Comparison of ENCODE assay signal across 9 cellular contexts in genomic region chr2:98507940-98508689, GRCh38.
A peak's percentile ranks its signal among the peaks of the same experiment; 100 is the strongest.
DNase-seq lines count a peak whose midpoint lies in the region; FAIRE-seq and TF ChIP-seq lines count a peak whose summit lies in the region.
"Had no signal": no experiment of that assay in that cellular context is flagged by ENCODE, and none has a peak within 500 bp of the region (broad histone marks: within the 10 kb centered on the region; RNA-seq: fewer than 3 reads in every experiment).

No MANE protein-coding gene starts in this region.

- TF ChIP-seq CTCF in Peyer's patch (IDR thresholded peaks at IDR 0.05) (no peak), esophagus muscularis mucosa (IDR thresholded peaks at IDR 0.05) (no peak), osteoblast (IDR thresholded peaks at IDR 0.05; ENCODE audit: extremely low read depth, low read depth, low read length) (no peak)

- FAIRE-seq in GM12891 (lab: Jason Lieb, UNC), result peak; percentile 84

- intact Hi-C loops in esophagus muscularis mucosa (cut with DNase I), result loop anchor here (5.0 kb wide), 1 partner anchor 56 kb away; no protein-coding TSS in a partner anchor

- peak overlapping the region; percentile 0 for H2AFZ ChIP-seq in osteoblast (ENCODE audit: low read length)

- H3K27ac ChIP-seq in Peyer's patch (peak overlapping the region; percentile 9 to 63 (median 50)), esophagus muscularis mucosa (replicated peaks in 1 of 4) (peak overlapping the region; percentile 71 to 85 (median 74)), osteoblast (ENCODE audit: low read depth, low read length) (peak overlapping the region; percentile 75)

- H3K36me3 ChIP-seq in Peyer's patch (no peaks in the 10 kb centered on the region), esophagus muscularis mucosa (no peaks in the 10 kb centered on the region), osteoblast (ENCODE audit: insufficient read depth, low read length) (no peaks in the 10 kb centered on the region)

- DNase-seq in GM12891 (ENCODE audit: insufficient read length, low spot score), result no peak
- DNase-seq in Peyer's patch, result peak in 2 of 3 donors; percentile 20 to 61
- no peak for DNase-seq in esophagus muscularis mucosa (ENCODE audit: extremely low spot score)
- DNase-seq in osteoblast (ENCODE audit: insufficient read length, low spot score, missing footprints), result no peak
- no peak for DNase-seq in activated gamma-delta T cell treated with Interleukin-2 at 50 U/mL for 16 hours
- DNase-seq in stimulated activated CD4-positive, alpha-beta T cell treated with anti-CD3 and anti-CD28 coated beads, Interleukin-4, amount 100 ng/mL, for 1 hour, result no peak
- DNase-seq in NCI-H2029 treated with DMSO at 0.1 percent for 48 hours (lab: John Stamatoyannopoulos, UW), result no peak
- DNase-seq in GF-D8 (lab: John Stamatoyannopoulos, UW), result no peak
- DNase-seq: NCI-H345 had no signal

- H4K20me1 ChIP-seq in osteoblast (ENCODE audit: insufficient read depth, low read length), result peaks cover 10% of the 10 kb centered on the region

- H3K4me3 ChIP-seq in Peyer's patch (no peak overlapping the region), esophagus muscularis mucosa (no peak overlapping the region), osteoblast (ENCODE audit: insufficient read depth, low read length) (no peak overlapping the region)

- no peaks in the 10 kb centered on the region for H3K9me3 ChIP-seq in Peyer's patch
- H3K9me3 ChIP-seq in esophagus muscularis mucosa, result no peaks in the 10 kb centered on the region
- no peaks in the 10 kb centered on the region for H3K9me3 ChIP-seq in osteoblast (ENCODE audit: low read depth, low read length)

- H3K4me1 ChIP-seq in Peyer's patch (peaks cover 0 to 13% (median 4%) of the 10 kb centered on the region in 4 donors), esophagus muscularis mucosa (peaks cover 58 to 82% (median 68%) of the 10 kb centered on the region in 4 donors), osteoblast (ENCODE audit: insufficient read depth, low read length) (peaks cover 33% of the 10 kb centered on the region)

- H3K79me2 ChIP-seq in osteoblast (ENCODE audit: insufficient read depth, low read length), result peaks cover 2% of the 10 kb centered on the region

- 66% methylated on average over 11 of the region's 12 CpGs for WGBS in esophagus muscularis mucosa

- H3K4me2 ChIP-seq in osteoblast (ENCODE audit: insufficient read depth, low read length), result peak overlapping the region; percentile 39

- no peak for TF ChIP-seq POLR2A in GM12891 (IDR thresholded peaks at IDR 0.05; ENCODE audit: low read depth, low read length)
- no peak for TF ChIP-seq POLR2A in Peyer's patch (IDR thresholded peaks at IDR 0.05)
- no peak for TF ChIP-seq POLR2A in esophagus muscularis mucosa (IDR thresholded peaks at IDR 0.05; ENCODE audit: low read depth)

- H3K27me3 ChIP-seq in Peyer's patch (no peaks in the 10 kb centered on the region), esophagus muscularis mucosa (no peaks in the 10 kb centered on the region), osteoblast (ENCODE audit: insufficient read depth, low read length) (no peaks in the 10 kb centered on the region)

- TF ChIP-seq EP300 in esophagus muscularis mucosa (IDR thresholded peaks at IDR 0.05), result no peak

TF ChIP-seq in GM12891, 5 proteins besides CTCF, POLR2A, EP300 and RAD21:
- peak; percentile 9; the same call in 1 of the 2 replicates for TF ChIP-seq POU2F2 (IDR thresholded peaks at IDR 0.05; ENCODE audit: low read depth, low read length)
- 0 out of 2 replicates have a peak, but pooled peaks have one; percentile 13 for TF ChIP-seq SPI1 (IDR thresholded peaks at IDR 0.05; ENCODE audit: low read depth, low read length)
- TF ChIP-seq POLR2AphosphoS5 (IDR thresholded peaks at IDR 0.05; ENCODE audit: low read depth, low read length), result no peak

Comparison
In these comparisons a context has a peak if more than half of its experiments do, and no peak if none do; other contexts are left out.
1. DNase-seq: peak in Peyer's patch (2 of 3); none in GM12891 (single experiment), esophagus muscularis mucosa (single experiment), osteoblast (single experiment), activated gamma-delta T cell treated with Interleukin-2 at 50 U/mL for 16 hours (single experiment), stimulated activated CD4-positive, alpha-beta T cell treated with anti-CD3 and anti-CD28 coated beads, Interleukin-4, amount 100 ng/mL, for 1 hour (single experiment), NCI-H2029 treated with DMSO at 0.1 percent for 48 hours (single experiment) and GF-D8 (single experiment).
2. Peak in every context shown above with its lines, with median percentiles within 50 percentile points of each other: H3K27ac ChIP-seq.